ENCODE assay signal across 19 cellular contexts in the genomic region with DNA sequence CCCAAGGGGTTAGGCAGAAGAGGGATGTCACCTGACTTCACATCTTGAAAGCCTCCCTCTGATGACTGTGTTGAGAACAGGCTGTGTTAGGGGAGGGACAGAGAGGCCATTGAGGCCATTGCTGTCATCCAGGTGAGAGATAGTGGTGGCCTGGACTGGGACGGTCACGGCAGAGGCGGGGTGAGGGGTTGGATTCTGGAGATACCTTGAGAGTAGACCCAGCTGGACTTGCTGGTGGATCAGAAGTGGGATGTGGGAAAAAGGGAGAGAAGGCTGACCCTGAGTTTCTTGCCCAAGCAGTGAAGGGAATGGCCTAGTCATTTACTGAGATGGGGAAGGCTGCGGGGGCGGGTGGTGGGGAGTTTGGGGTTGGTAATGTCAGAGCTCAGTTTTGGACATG. TPM values are rescaled to one million over a fixed set of nuclear protein-coding genes. Genes with fewer than 3 reads are reported as not detected.
A peak's percentile ranks its signal among the peaks of the same experiment; 100 is the strongest.
DNase-seq lines count a peak whose midpoint lies in the region; ATAC-seq and TF ChIP-seq lines count a peak whose summit lies in the region.
"Had no signal": no experiment of that assay in that cellular context is flagged by ENCODE, and none has a peak within 500 bp of the region (broad histone marks: within the 10 kb centered on the region; RNA-seq: fewer than 3 reads in every experiment).

No MANE protein-coding gene starts in this region.

- H3K36me3 ChIP-seq in OCI-LY3 (replicated peaks; ENCODE audit: low read depth, low read length), result peaks cover 19% of the 10 kb centered on the region
- H3K36me3 ChIP-seq: adrenal gland, right lobe of liver, thoracic aorta had no signal

- H3K9me3 Mint-ChIP-seq in activated T-helper 2 cell treated with anti-CD3 and anti-CD28 coated beads, Interferon-gamma antibody, Interleukin-2, Interleukin-4, amounts not matched to agents 10 μg/mL and 5 μg/mL and 100 μg/mL, durations not matched to agents 14 hours and 24 hours and 36 hours, result no peaks in the 10 kb centered on the region
- H3K9me3 Mint-ChIP-seq: activated CD4-positive, alpha-beta T cell treated with anti-CD3 and anti-CD28 coated beads, Interleukin-2, amount 10 ng/mL, durations not matched to agents 24 days and 14 days; nephron progenitor cell had no signal

- H3K4me3 ChIP-seq in OCI-LY3 (ENCODE audit: low read length) (0 out of 2 replicates have a peak overlapping the region, but pooled peaks have one; percentile 47), dorsolateral prefrontal cortex (peak overlapping the region in 7 of 59 donors; percentile 2 to 18 (median 8)), skin epidermis (peak overlapping the region in 1 of 7 experiments; percentile 0)
- H3K4me3 ChIP-seq: adrenal gland, right lobe of liver, thoracic aorta had no signal

- DNase-seq in dorsolateral prefrontal cortex, result no peak
- no peak for DNase-seq in activated T-helper 2 cell treated with anti-CD3 and anti-CD28 coated beads, Interferon-gamma antibody, Interleukin-2, Interleukin-4, amounts not matched to agents 10 μg/mL and 5 μg/mL and 100 μg/mL, durations not matched to agents 14 hours and 24 hours and 36 hours (ENCODE audit: low spot score)
- DNase-seq in OCI-M2 (lab: John Stamatoyannopoulos, UW; ENCODE audit: unreplicated experiment), result no peak
- DNase-seq in foreskin melanocyte, result no peak
- DNase-seq: adrenal gland, DMS53, NCI-H1092 treated with DMSO at 0.1 percent for 48 hours, NCI-H1930, NCI-H2227 treated with DMSO at 0.1 percent for 48 hours, nephron progenitor cell, right lobe of liver, SHP77, SW 1271 had no signal

- H3K27ac ChIP-seq in OCI-LY3 (ENCODE audit: low read length) (peak overlapping the region; percentile 73; the same call in 1 of the 2 replicates), dorsolateral prefrontal cortex (peak overlapping the region; percentile 28 to 99 (median 88)), skin epidermis (peak overlapping the region in 11 of 21 experiments; percentile 2 to 66 (median 45))
- H3K27ac ChIP-seq: adrenal gland, parathyroid adenoma, right lobe of liver, thoracic aorta had no signal

- H3K4me1 ChIP-seq in OCI-LY3 (ENCODE audit: low read length), result peaks cover 60% of the 10 kb centered on the region
- H3K4me1 ChIP-seq: adrenal gland, right lobe of liver had no signal

- no peak overlapping the region for H3K4me3 Mint-ChIP-seq in activated T-helper 2 cell treated with anti-CD3 and anti-CD28 coated beads, Interferon-gamma antibody, Interleukin-2, Interleukin-4, amounts not matched to agents 10 μg/mL and 5 μg/mL and 100 μg/mL, durations not matched to agents 14 hours and 24 hours and 36 hours (ENCODE audit: low read depth)
- H3K4me3 Mint-ChIP-seq: nephron progenitor cell had no signal

- TF ChIP-seq CTCF in OCI-LY3 (IDR thresholded peaks at IDR 0.05; ENCODE audit: low read depth, low read length) (no peak), dorsolateral prefrontal cortex (IDR thresholded peaks at IDR 0.05 in 54 of 56, conservative IDR thresholded peaks at IDR 0.05 in 2 of 56; ENCODE audit: low read depth in 1 of 56, partially characterized antibody in 56 of 56) (no peak)

- peaks cover 5% of the 10 kb centered on the region for H3K4me1 Mint-ChIP-seq in activated T-helper 2 cell treated with anti-CD3 and anti-CD28 coated beads, Interferon-gamma antibody, Interleukin-2, Interleukin-4, amounts not matched to agents 10 μg/mL and 5 μg/mL and 100 μg/mL, durations not matched to agents 14 hours and 24 hours and 36 hours (ENCODE audit: low read depth)
- H3K4me1 Mint-ChIP-seq: nephron progenitor cell had no signal

- no peaks in the 10 kb centered on the region for H4K20me1 ChIP-seq in OCI-LY3 (ENCODE audit: insufficient read depth, low read length)

- H3K9me3 ChIP-seq in OCI-LY3 (ENCODE audit: insufficient read depth, low read length), result no peaks in the 10 kb centered on the region
- H3K9me3 ChIP-seq: adrenal gland, right lobe of liver, thoracic aorta had no signal

- H3K27me3 Mint-ChIP-seq in activated T-helper 2 cell treated with anti-CD3 and anti-CD28 coated beads, Interferon-gamma antibody, Interleukin-2, Interleukin-4, amounts not matched to agents 10 μg/mL and 5 μg/mL and 100 μg/mL, durations not matched to agents 14 hours and 24 hours and 36 hours (ENCODE audit: low read depth), result no peaks in the 10 kb centered on the region
- H3K27me3 Mint-ChIP-seq: activated CD4-positive, alpha-beta T cell treated with anti-CD3 and anti-CD28 coated beads, Interleukin-2, amount 10 ng/mL, durations not matched to agents 24 days and 14 days had no signal

- intact Hi-C loops in dorsolateral prefrontal cortex (cut with DNase I), result no loop called here
- intact Hi-C loops in activated T-helper 2 cell treated with anti-CD3 and anti-CD28 coated beads, Interferon-gamma antibody, Interleukin-2, Interleukin-4, amounts not matched to agents 10 μg/mL and 5 μg/mL and 100 μg/mL, durations not matched to agents 14 hours and 24 hours and 36 hours (cut with micrococcal nuclease), result no loop called here

- H3K9ac ChIP-seq in OCI-LY3 (ENCODE audit: low read length), result no peak overlapping the region
- H3K9ac ChIP-seq: parathyroid adenoma had no signal

- H3K79me2 ChIP-seq in OCI-LY3 (ENCODE audit: low read length), result peaks cover 54% of the 10 kb centered on the region

- H3K27ac Mint-ChIP-seq in activated T-helper 2 cell treated with anti-CD3 and anti-CD28 coated beads, Interferon-gamma antibody, Interleukin-2, Interleukin-4, amounts not matched to agents 10 μg/mL and 5 μg/mL and 100 μg/mL, durations not matched to agents 14 hours and 24 hours and 36 hours, result no peak overlapping the region
- H3K27ac Mint-ChIP-seq: nephron progenitor cell had no signal

- peak; percentile 7 for ATAC-seq in GM18861 (IDR thresholded peaks at IDR 0.05; ENCODE audit: unreplicated experiment)

- H3K36me3 Mint-ChIP-seq in activated T-helper 2 cell treated with anti-CD3 and anti-CD28 coated beads, Interferon-gamma antibody, Interleukin-2, Interleukin-4, amounts not matched to agents 10 μg/mL and 5 μg/mL and 100 μg/mL, durations not matched to agents 14 hours and 24 hours and 36 hours (ENCODE audit: low read depth), result peaks cover 3% of the 10 kb centered on the region

- H3K4me2 ChIP-seq in OCI-LY3 (ENCODE audit: low read length), result peak overlapping the region; percentile 60

- H3K27me3 ChIP-seq in OCI-LY3 (ENCODE audit: low read depth, low read length) (no peaks in the 10 kb centered on the region), dorsolateral prefrontal cortex (no peaks in the 10 kb centered on the region)
- H3K27me3 ChIP-seq: adrenal gland, right lobe of liver had no signal

- H2AFZ ChIP-seq in OCI-LY3 (ENCODE audit: low read depth, low read length), result no peak overlapping the region
- H2AFZ ChIP-seq: parathyroid adenoma had no signal

RNA-seq across cellular contexts. Expression of a gene that starts 13.6 kb away (rescaled TPM):
- 1,000 to 10,000 TPM in 11 of 120 experiments, 100 to 1,000 TPM in 109; 338 to 1,341 (median 633) TPM for total RNA-seq in dorsolateral prefrontal cortex
- total RNA-seq in activated T-helper 2 cell treated with anti-CD3 and anti-CD28 coated beads, Interferon-gamma antibody, Interleukin-2, Interleukin-4, amounts not matched to agents 10 μg/mL and 5 μg/mL and 100 μg/mL, durations not matched to agents 14 hours and 24 hours and 36 hours, result 4.0 and 4.7 TPM in 2 replicates

Comparison
In these comparisons a context has a peak if more than half of its experiments do, and no peak if none do; other contexts are left out.
1. RNA of a gene that starts 13.6 kb away (total RNA-seq): 338 to 1,341 TPM in dorsolateral prefrontal cortex; 4.0 to 4.7 TPM in activated T-helper 2 cell treated with anti-CD3 and anti-CD28 coated beads, Interferon-gamma antibody, Interleukin-2, Interleukin-4, amounts not matched to agents 10 μg/mL and 5 μg/mL and 100 μg/mL, durations not matched to agents 14 hours and 24 hours and 36 hours; every median in the first group is over 10 times any median in the second.
2. Peak in every context shown above with its lines, with median percentiles within 50 percentile points of each other: H3K27ac ChIP-seq.